In genomic region chr17:83110755-83111154, GRCh38 we compare ENCODE assay signal across 1 cellular context.
TF ChIP-seq lines count a peak whose summit lies in the region.

No MANE protein-coding gene starts in this region.

TF ChIP-seq in K562, 482 proteins besides CTCF, POLR2A, EP300 and RAD21 (continued from another document):
- TF ChIP-seq ZBTB40 (IDR thresholded peaks at IDR 0.05): 0 out of 2 replicates have a peak, but pooled peaks have one; percentile 27
- TF ChIP-seq ZBTB40 (CRISPR knock-in tag; IDR thresholded peaks at IDR 0.05): no peak
- TF ChIP-seq EHMT2 (IDR thresholded peaks at IDR 0.05): no peak
- 0 out of 2 replicates have a peak, but pooled peaks have one; percentile 27 for TF ChIP-seq EP400 (IDR thresholded peaks at IDR 0.05)
